In genomic region chr18:80034852-80035406, GRCh38 we compare ENCODE assay signal across 8 cellular contexts. TPM values are rescaled to one million over a fixed set of nuclear protein-coding genes. Genes with fewer than 3 reads are reported as not detected.
DNase-seq lines count a peak whose midpoint lies in the region; ATAC-seq, FAIRE-seq and TF ChIP-seq lines count a peak whose summit lies in the region.

No MANE protein-coding gene starts in this region.

- H4K20me1 ChIP-seq in keratinocyte (ENCODE audit: control insufficient read depth, extremely low read depth, insufficient read depth, low read length): no peaks in the 10 kb centered on the region

- FAIRE-seq in keratinocyte (lab: Jason Lieb, UNC): no peak
- FAIRE-seq in RCC 7860 (lab: Jason Lieb, UNC): no peak

- H3K4me1 Mint-ChIP-seq in activated CD4-positive, alpha-beta T cell treated with anti-CD3 and anti-CD28 coated beads, Interleukin-2, amount 10 ng/mL, durations not matched to agents 24 days and 14 days: peaks cover 30% of the 10 kb centered on the region

- H3K36me3 Mint-ChIP-seq in activated CD4-positive, alpha-beta T cell treated with anti-CD3 and anti-CD28 coated beads, Interleukin-2, amount 10 ng/mL, durations not matched to agents 24 days and 14 days (ENCODE audit: low read depth): peaks cover 28% of the 10 kb centered on the region
- H3K36me3 Mint-ChIP-seq in activated naive CD4-positive, alpha-beta T cell treated with anti-CD3 and anti-CD28 coated beads, Interleukin-2, amount 50 U/mL, for 72 hours: peaks cover 11 to 26% of the 10 kb centered on the region in 2 donors

- H3K27ac ChIP-seq in keratinocyte (ENCODE audit: control insufficient read depth, insufficient read depth, low read length): peak overlapping the region; percentile 79
- peak overlapping the region; percentile 95 for H3K27ac ChIP-seq in suprapubic skin

- H3K9me1 ChIP-seq in keratinocyte (ENCODE audit: control insufficient read depth, extremely low read depth, insufficient read depth, low read length): no peaks in the 10 kb centered on the region

- H3K27me3 Mint-ChIP-seq in activated CD4-positive, alpha-beta T cell treated with anti-CD3 and anti-CD28 coated beads, Interleukin-2, amount 10 ng/mL, durations not matched to agents 24 days and 14 days: peaks cover 2% of the 10 kb centered on the region

- intact Hi-C loops in activated CD4-positive, alpha-beta T cell treated with anti-CD3 and anti-CD28 coated beads, Interleukin-2, amount 10 ng/mL, durations not matched to agents 24 days and 14 days (cut with micrococcal nuclease): loop anchor here (1.0 to 2.0 kb wide), 3 partner anchors 70 to 356 kb away; partner anchors contain the start of genes CTDP1 and HSBP1L1

- H3K4me2 ChIP-seq in keratinocyte (ENCODE audit: control insufficient read depth, extremely low read depth, insufficient read depth, low read depth, low read length): peak overlapping the region; percentile 83

- H3K36me3 ChIP-seq in keratinocyte (ENCODE audit: control insufficient read depth in 2 of 2, extremely low read depth in 1 of 2, insufficient read depth in 2 of 2, low read length in 2 of 2) (peaks cover 7 to 8% of the 10 kb centered on the region in 2 experiments), suprapubic skin (peaks cover 22% of the 10 kb centered on the region)

- DNase-seq in activated CD4-positive, alpha-beta T cell treated with anti-CD3 and anti-CD28 coated beads, Interleukin-2, amount 10 ng/mL, durations not matched to agents 24 days and 14 days: no peak
- no peak for DNase-seq in activated CD4-positive, alpha-beta T cell treated with anti-CD3 and anti-CD28 coated beads for 48 hours
- no peak for DNase-seq in activated naive CD4-positive, alpha-beta T cell treated with anti-CD3 and anti-CD28 coated beads, Interleukin-2, amount 50 U/mL, for 72 hours (ENCODE audit: low spot score in 2 of 2)
- DNase-seq in keratinocyte (ENCODE audit: low read depth, low spot score) (no peak), suprapubic skin (ENCODE audit: low spot score in 2 of 2) (no peak), RCC 7860 (ENCODE audit: low spot score) (no peak), LoVo (ENCODE audit: low spot score) (no peak)

- H2AFZ ChIP-seq in keratinocyte (ENCODE audit: control insufficient read depth, low read length): peak overlapping the region; percentile 97

- no peak for TF ChIP-seq CTCF in keratinocyte (optimal IDR thresholded peaks at IDR 0.05 in 1 of 3, IDR thresholded peaks at IDR 0.05 in 1 of 3, conservative IDR thresholded peaks at IDR 0.05 in 1 of 3; ENCODE audit: extremely low read depth in 1 of 3, insufficient read depth in 2 of 3, low read length in 3 of 3)
- TF ChIP-seq CTCF in suprapubic skin (IDR thresholded peaks at IDR 0.05): no peak

- ATAC-seq in activated naive CD4-positive, alpha-beta T cell treated with anti-CD3 and anti-CD28 coated beads, Interleukin-2, amount 50 U/mL, for 72 hours: no peak
- ATAC-seq in HG02852 (IDR thresholded peaks at IDR 0.05; ENCODE audit: unreplicated experiment): no peak

- no peak for TF ChIP-seq POLR2A in suprapubic skin (IDR thresholded peaks at IDR 0.05)

- H3K4me3 ChIP-seq in keratinocyte (ENCODE audit: control insufficient read depth in 2 of 3, extremely low read depth in 1 of 3, insufficient read depth in 2 of 3, low read depth in 1 of 3, low read length in 3 of 3): peak overlapping the region; percentile 87 to 96 (median 95)
- peak overlapping the region; percentile 58 for H3K4me3 ChIP-seq in suprapubic skin

- peak overlapping the region; percentile 88 for H3K9ac ChIP-seq in keratinocyte (ENCODE audit: control insufficient read depth, extremely low read depth, insufficient read depth, low read length)

- no peaks in the 10 kb centered on the region for H3K9me3 ChIP-seq in keratinocyte (ENCODE audit: control insufficient read depth, low read depth, low read length)
- H3K9me3 ChIP-seq in suprapubic skin: no peaks in the 10 kb centered on the region

- no peaks in the 10 kb centered on the region for H3K27me3 ChIP-seq in keratinocyte (ENCODE audit: control insufficient read depth, extremely low read depth, insufficient read depth, low read length)
- H3K27me3 ChIP-seq in suprapubic skin: no peaks in the 10 kb centered on the region

- H3K9me3 Mint-ChIP-seq in activated CD4-positive, alpha-beta T cell treated with anti-CD3 and anti-CD28 coated beads, Interleukin-2, amount 10 ng/mL, durations not matched to agents 24 days and 14 days: peaks cover 9% of the 10 kb centered on the region
- H3K9me3 Mint-ChIP-seq in activated naive CD4-positive, alpha-beta T cell treated with anti-CD3 and anti-CD28 coated beads, Interleukin-2, amount 50 U/mL, for 72 hours: peaks cover 0 to 10% of the 10 kb centered on the region in 2 donors

- peak overlapping the region; percentile 97 for H3K27ac Mint-ChIP-seq in activated CD4-positive, alpha-beta T cell treated with anti-CD3 and anti-CD28 coated beads, Interleukin-2, amount 10 ng/mL, durations not matched to agents 24 days and 14 days
- H3K27ac Mint-ChIP-seq in activated naive CD4-positive, alpha-beta T cell treated with anti-CD3 and anti-CD28 coated beads, Interleukin-2, amount 50 U/mL, for 72 hours: peak overlapping the region; percentile 78 to 83

- H3K4me1 ChIP-seq in keratinocyte (ENCODE audit: control insufficient read depth, extremely low read depth, insufficient read depth, low read length) (peaks cover 7% of the 10 kb centered on the region), suprapubic skin (peaks cover 18% of the 10 kb centered on the region)

- 9% methylated on average over 8 of the region's 8 CpGs for WGBS in suprapubic skin

- peaks cover 27% of the 10 kb centered on the region for H3K79me2 ChIP-seq in keratinocyte (ENCODE audit: control insufficient read depth, insufficient read depth, low read length)

- no peak for TF ChIP-seq EP300 in suprapubic skin (IDR thresholded peaks at IDR 0.05)

- dilution Hi-C loops in keratinocyte (cut with MboI; ENCODE audit: extremely low pct_ligation_motif_present, low sequenced_read_pairs): no loop called here

- H3K4me3 Mint-ChIP-seq in activated CD4-positive, alpha-beta T cell treated with anti-CD3 and anti-CD28 coated beads, Interleukin-2, amount 10 ng/mL, durations not matched to agents 24 days and 14 days: peak overlapping the region; percentile 94

RNA-seq across cellular contexts. Expression of gene RBFA, which starts 0.7 kb away (rescaled TPM):
- 46.0 and 49.9 TPM in 2 replicates for total RNA-seq in activated CD4-positive, alpha-beta T cell treated with anti-CD3 and anti-CD28 coated beads, Interleukin-2, amount 10 ng/mL, durations not matched to agents 24 days and 14 days
- total RNA-seq in activated naive CD4-positive, alpha-beta T cell treated with anti-CD3 and anti-CD28 coated beads, Interleukin-2, amount 50 U/mL, for 72 hours: 10 to 100 TPM; 33.0 to 38.4 TPM
- 20.0 to 31.1 TPM (median 30.7 TPM) in 3 replicates for polyA plus RNA-seq in keratinocyte
- polyA plus RNA-seq in keratinocyte (2011; ENCODE audit: low read depth): 14.0 TPM
- polyA plus RNA-seq in keratinocyte (2011; cell fraction: cytosol; rRNA removed): 24.9 and 27.7 TPM in 2 replicates
- 36.9 and 37.6 TPM in 2 replicates for polyA plus RNA-seq in keratinocyte (2011; cell fraction: nucleus; rRNA removed)
- polyA plus RNA-seq in keratinocyte (2012; ENCODE audit: low replicate concordance): 14.1 and 29.4 TPM in 2 replicates
- polyA minus RNA-seq in keratinocyte: 9.8 to 18.6 TPM (median 10.2 TPM) in 3 replicates
- polyA minus RNA-seq in keratinocyte (2011; cell fraction: cytosol; rRNA and poly(A)+ RNA removed): 8.8 TPM
- polyA minus RNA-seq in keratinocyte (2011; cell fraction: nucleus; rRNA and poly(A)+ RNA removed): 10.4 and 16.5 TPM in 2 replicates
- 10 to 100 TPM; 40.5 to 66.1 (median 47.8) TPM for total RNA-seq in suprapubic skin

RNA-seq across cellular contexts. Expression of gene TXNL4A, which starts 46.6 kb away (rescaled TPM):
- total RNA-seq in activated CD4-positive, alpha-beta T cell treated with anti-CD3 and anti-CD28 coated beads, Interleukin-2, amount 10 ng/mL, durations not matched to agents 24 days and 14 days: 198 and 210 TPM in 2 replicates
- 100 to 1,000 TPM; 142 to 148 TPM for total RNA-seq in activated naive CD4-positive, alpha-beta T cell treated with anti-CD3 and anti-CD28 coated beads, Interleukin-2, amount 50 U/mL, for 72 hours
- 89.9 to 142 TPM (median 98.4 TPM) in 3 replicates for polyA plus RNA-seq in keratinocyte
- 191 TPM for polyA plus RNA-seq in keratinocyte (2011; ENCODE audit: low read depth)
- polyA plus RNA-seq in keratinocyte (2011; cell fraction: cytosol; rRNA removed): 102 and 125 TPM in 2 replicates
- 40.2 and 40.7 TPM in 2 replicates for polyA plus RNA-seq in keratinocyte (2011; cell fraction: nucleus; rRNA removed)
- polyA plus RNA-seq in keratinocyte (2012; ENCODE audit: low replicate concordance): 96.6 and 119 TPM in 2 replicates
- 37.6 to 47.8 TPM (median 38.7 TPM) in 3 replicates for polyA minus RNA-seq in keratinocyte
- 90.5 TPM for polyA minus RNA-seq in keratinocyte (2011; cell fraction: cytosol; rRNA and poly(A)+ RNA removed)
- polyA minus RNA-seq in keratinocyte (2011; cell fraction: nucleus; rRNA and poly(A)+ RNA removed): 4.9 and 9.6 TPM in 2 replicates
- 10 to 100 TPM; 20.6 to 35.0 (median 24.6) TPM for total RNA-seq in suprapubic skin
